In genomic region chrX:21912220-21912619, GRCh38 we compare ENCODE assay signal across 18 cellular contexts. TPM values are rescaled to one million over a fixed set of nuclear protein-coding genes. Genes with fewer than 3 reads are reported as not detected.
DNase-seq lines count a peak whose midpoint lies in the region; ATAC-seq and TF ChIP-seq lines count a peak whose summit lies in the region.
"Had no signal": no experiment of that assay in that cellular context is flagged by ENCODE, and none has a peak within 500 bp of the region (broad histone marks: within the 10 kb centered on the region; RNA-seq: fewer than 3 reads in every experiment).

No MANE protein-coding gene starts in this region.

- TF ChIP-seq CTCF in progenitor cell of endocrine pancreas (IDR thresholded peaks at IDR 0.05; ENCODE audit: unreplicated experiment): no peak
- no peak for TF ChIP-seq CTCF in foreskin fibroblast (IDR thresholded peaks at IDR 0.05; ENCODE audit: low read depth, low read length)

- H3K4me3 ChIP-seq in foreskin fibroblast (ENCODE audit: low read depth in 1 of 2, low read length in 2 of 2): no peak overlapping the region
- H3K4me3 ChIP-seq: GM12878, GM23338 had no signal

- no peaks in the 10 kb centered on the region for H3K9me3 ChIP-seq in T-helper 17 cell (ENCODE audit: control insufficient read depth, low read length, poor library complexity, severe bottlenecking)
- H3K9me3 ChIP-seq: Caco-2 had no signal

- no peaks in the 10 kb centered on the region for H3K27me3 Mint-ChIP-seq in activated T-cell treated with anti-CD3 and anti-CD28 coated beads, Interleukin-2, amount 50 U/mL, for 72 hours (ENCODE audit: low read depth)
- H3K27me3 Mint-ChIP-seq in activated T-cell treated with anti-CD3 and anti-CD28 coated beads, Interleukin-2, amount 50 U/mL, for 24 hours: peaks cover 5% of the 10 kb centered on the region
- no peaks in the 10 kb centered on the region for H3K27me3 Mint-ChIP-seq in T-helper 17 cell
- H3K27me3 Mint-ChIP-seq in progenitor cell of endocrine pancreas: no peaks in the 10 kb centered on the region
- H3K27me3 Mint-ChIP-seq: CD4-positive, CD25-positive, alpha-beta regulatory T cell had no signal

- no peaks in the 10 kb centered on the region for H3K4me1 Mint-ChIP-seq in activated T-cell treated with anti-CD3 and anti-CD28 coated beads, Interleukin-2, amount 50 U/mL, for 72 hours (ENCODE audit: low read depth)
- peaks cover 4% of the 10 kb centered on the region for H3K4me1 Mint-ChIP-seq in activated T-cell treated with anti-CD3 and anti-CD28 coated beads, Interleukin-2, amount 50 U/mL, for 24 hours (ENCODE audit: low read depth)
- no peaks in the 10 kb centered on the region for H3K4me1 Mint-ChIP-seq in T-helper 17 cell
- peaks cover 9% of the 10 kb centered on the region for H3K4me1 Mint-ChIP-seq in progenitor cell of endocrine pancreas (ENCODE audit: low read depth)

- H3K9me3 Mint-ChIP-seq in activated T-cell treated with anti-CD3 and anti-CD28 coated beads, Interleukin-2, amount 50 U/mL, for 72 hours: no peaks in the 10 kb centered on the region
- no peaks in the 10 kb centered on the region for H3K9me3 Mint-ChIP-seq in activated T-cell treated with anti-CD3 and anti-CD28 coated beads, Interleukin-2, amount 50 U/mL, for 24 hours
- H3K9me3 Mint-ChIP-seq in progenitor cell of endocrine pancreas (ENCODE audit: low read depth): peaks cover under 1% of the 10 kb centered on the region
- H3K9me3 Mint-ChIP-seq: CD4-positive, CD25-positive, alpha-beta regulatory T cell; CD8-positive, alpha-beta T cell; GM23338 had no signal

- peak overlapping the region; percentile 71 for H3K27ac Mint-ChIP-seq in activated T-cell treated with anti-CD3 and anti-CD28 coated beads, Interleukin-2, amount 50 U/mL, for 72 hours
- no peak overlapping the region for H3K27ac Mint-ChIP-seq in activated T-cell treated with anti-CD3 and anti-CD28 coated beads, Interleukin-2, amount 50 U/mL, for 24 hours
- H3K27ac Mint-ChIP-seq in T-helper 17 cell: no peak overlapping the region
- peak overlapping the region; percentile 12 for H3K27ac Mint-ChIP-seq in progenitor cell of endocrine pancreas
- H3K27ac Mint-ChIP-seq: CD4-positive, CD25-positive, alpha-beta regulatory T cell; CD8-positive, alpha-beta T cell; GM23338; H9 had no signal

- ATAC-seq in activated T-cell treated with anti-CD3 and anti-CD28 coated beads, Interleukin-2, amount 50 U/mL, for 72 hours (replicated peaks in 1 of 2): no peak
- ATAC-seq in T-helper 17 cell: no peak
- ATAC-seq: CD8-positive, alpha-beta T cell; GM12878; GM23338; HCT116 had no signal

- no peak for DNase-seq in activated T-cell treated with anti-CD3 and anti-CD28 coated beads, Interleukin-2, amount 50 U/mL, for 72 hours
- DNase-seq in activated T-cell treated with anti-CD3 and anti-CD28 coated beads, Interleukin-2, amount 50 U/mL, for 24 hours: no peak
- DNase-seq in T-helper 17 cell (no peak), progenitor cell of endocrine pancreas (ENCODE audit: low spot score, unreplicated experiment) (no peak), foreskin fibroblast (no peak), NCI-H1092 treated with DMSO at 0.1 percent for 48 hours (lab: John Stamatoyannopoulos, UW) (no peak)
- DNase-seq: C1 segment of cervical spinal cord; Caco-2; CD4-positive, CD25-positive, alpha-beta regulatory T cell; CD8-positive, alpha-beta T cell; DMS 273 treated with DMSO at 0.1 percent for 48 hours; DMS79; EL; GDM1; H9 had no signal

- H3K36me3 Mint-ChIP-seq in activated T-cell treated with anti-CD3 and anti-CD28 coated beads, Interleukin-2, amount 50 U/mL, for 72 hours (ENCODE audit: insufficient read depth in 2 of 2): no peaks in the 10 kb centered on the region
- no peaks in the 10 kb centered on the region for H3K36me3 Mint-ChIP-seq in activated T-cell treated with anti-CD3 and anti-CD28 coated beads, Interleukin-2, amount 50 U/mL, for 24 hours (ENCODE audit: low read depth)
- H3K36me3 Mint-ChIP-seq in T-helper 17 cell (ENCODE audit: low read depth) (peaks cover 3% of the 10 kb centered on the region), progenitor cell of endocrine pancreas (ENCODE audit: insufficient read depth) (peaks cover under 1% of the 10 kb centered on the region)
- H3K36me3 Mint-ChIP-seq: CD4-positive, CD25-positive, alpha-beta regulatory T cell; CD8-positive, alpha-beta T cell had no signal

- H3K4me3 Mint-ChIP-seq in activated T-cell treated with anti-CD3 and anti-CD28 coated beads, Interleukin-2, amount 50 U/mL, for 72 hours: no peak overlapping the region
- no peak overlapping the region for H3K4me3 Mint-ChIP-seq in activated T-cell treated with anti-CD3 and anti-CD28 coated beads, Interleukin-2, amount 50 U/mL, for 24 hours
- H3K4me3 Mint-ChIP-seq in T-helper 17 cell (peak overlapping the region; percentile 34), progenitor cell of endocrine pancreas (ENCODE audit: low read depth) (no peak overlapping the region)
- H3K4me3 Mint-ChIP-seq: CD4-positive, CD25-positive, alpha-beta regulatory T cell; CD8-positive, alpha-beta T cell; GM23338; H9 had no signal

RNA-seq across cellular contexts. Expression of gene SMS, which starts 28.3 kb away (rescaled TPM):
- total RNA-seq in activated T-cell treated with anti-CD3 and anti-CD28 coated beads, Interleukin-2, amount 50 U/mL, for 72 hours: 10 to 100 TPM; 57.7 to 70.3 TPM
- total RNA-seq in T-helper 17 cell: 10 to 100 TPM; 15.6 to 19.6 TPM
- total RNA-seq in progenitor cell of endocrine pancreas: 280 and 288 TPM in 2 replicates

RNA-seq across cellular contexts. Expression of gene YY2, which starts 56.4 kb away (rescaled TPM):
- 1 to 10 TPM; 1.0 to 1.1 TPM for total RNA-seq in activated T-cell treated with anti-CD3 and anti-CD28 coated beads, Interleukin-2, amount 50 U/mL, for 72 hours
- 1 to 10 TPM in 1 of 2 donors, under 1 TPM in 1; 0.68 to 1.0 TPM for total RNA-seq in T-helper 17 cell
- 2.2 and 2.3 TPM in 2 replicates for total RNA-seq in progenitor cell of endocrine pancreas

Comparison
In these comparisons a context has a peak if more than half of its experiments do, and no peak if none do; other contexts are left out.
1. H3K27ac Mint-ChIP-seq: peak in activated T-cell treated with anti-CD3 and anti-CD28 coated beads, Interleukin-2, amount 50 U/mL, for 72 hours (single experiment) and progenitor cell of endocrine pancreas (single experiment); none in activated T-cell treated with anti-CD3 and anti-CD28 coated beads, Interleukin-2, amount 50 U/mL, for 24 hours (single experiment) and T-helper 17 cell (single experiment).